Comparison of ENCODE assay signal across 9 cellular contexts in the genomic region with DNA sequence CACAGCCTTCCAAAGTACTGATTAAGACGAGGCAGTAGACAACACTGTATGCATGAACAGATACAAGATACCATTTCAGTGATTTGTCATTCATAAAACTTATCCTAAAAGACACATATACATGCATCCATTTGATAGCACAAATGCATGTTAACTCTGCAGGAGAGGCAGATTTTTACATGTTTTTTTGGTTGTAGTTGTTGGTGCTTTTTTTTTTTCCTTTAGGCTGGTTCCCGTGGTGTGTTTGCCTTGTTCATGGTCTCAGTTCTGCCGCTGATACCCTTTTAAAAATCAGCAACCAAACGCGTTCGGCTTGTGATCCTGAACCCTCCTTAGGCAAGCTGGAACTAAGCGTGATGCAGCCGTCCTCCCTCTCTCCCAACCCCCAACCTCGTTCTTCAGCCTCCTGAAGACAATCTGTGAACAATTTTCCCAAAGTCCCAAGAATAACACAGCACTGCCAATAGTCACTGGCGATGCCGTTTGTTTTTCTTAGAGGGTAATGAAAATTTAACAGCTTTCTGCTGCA. TPM values are rescaled to one million over a fixed set of nuclear protein-coding genes. Genes with fewer than 3 reads are reported as not detected.
A peak's percentile ranks its signal among the peaks of the same experiment; 100 is the strongest.
DNase-seq lines count a peak whose midpoint lies in the region; ATAC-seq and TF ChIP-seq lines count a peak whose summit lies in the region.
"Had no signal": no experiment of that assay in that cellular context is flagged by ENCODE, and none has a peak within 500 bp of the region (broad histone marks: within the 10 kb centered on the region; RNA-seq: fewer than 3 reads in every experiment).

No MANE protein-coding gene starts in this region.

- no peak overlapping the region for H3K27ac Mint-ChIP-seq in T-cell

- peaks cover 3 to 70% (median 7%) of the 10 kb centered on the region in 3 donors for H3K4me1 ChIP-seq in gastroesophageal sphincter
- H3K4me1 ChIP-seq in psoas muscle, result peaks cover 11% of the 10 kb centered on the region

- H3K4me1 Mint-ChIP-seq in T-cell, result peaks cover 13 to 23% (median 16%) of the 10 kb centered on the region in 3 donors

- CTCF ChIA-PET in T-cell (lab: Charles Lee), result no interaction called here

- H3K36me3 Mint-ChIP-seq in T-cell, result no peaks in the 10 kb centered on the region

- TF ChIP-seq POLR2A in gastroesophageal sphincter (IDR thresholded peaks at IDR 0.05), result no peak

- no peaks in the 10 kb centered on the region for H3K36me3 ChIP-seq in gastroesophageal sphincter
- no peaks in the 10 kb centered on the region for H3K36me3 ChIP-seq in psoas muscle (ENCODE audit: insufficient read depth in 1 of 2, low read depth in 1 of 2)

- TF ChIP-seq CTCF in gastroesophageal sphincter (IDR thresholded peaks at IDR 0.05) (no peak), psoas muscle (IDR thresholded peaks at IDR 0.05) (no peak)

- H3K27ac ChIP-seq in gastroesophageal sphincter (peak overlapping the region; percentile 2 to 86 (median 82)), psoas muscle (peak overlapping the region; percentile 53)

- peak; percentile 42 for DNase-seq in EH (ENCODE audit: low read depth)
- DNase-seq in T-cell, result no peak
- DNase-seq in psoas muscle, result no peak
- DNase-seq in NCI-H2227 treated with DMSO at 0.1 percent for 48 hours (lab: John Stamatoyannopoulos, UW), result no peak
- no peak for DNase-seq in SW 1271 (lab: John Stamatoyannopoulos, UW)
- DNase-seq: activated CD4-positive, CD25-positive, alpha-beta regulatory T cell had no signal

- H3K4me3 ChIP-seq in gastroesophageal sphincter (peak overlapping the region; percentile 66 to 78), psoas muscle (peak overlapping the region; percentile 92)

- H3K9me3 ChIP-seq in gastroesophageal sphincter (no peaks in the 10 kb centered on the region), psoas muscle (no peaks in the 10 kb centered on the region)

- H3K27me3 ChIP-seq in gastroesophageal sphincter (peaks cover 6% of the 10 kb centered on the region), psoas muscle (ENCODE audit: insufficient read depth in 3 of 3, low read length in 2 of 3) (no peaks in the 10 kb centered on the region)

- H3K4me3 Mint-ChIP-seq in T-cell, result peak overlapping the region; percentile 50 to 62 (median 56)

- POLR2A ChIA-PET in T-cell (lab: Charles Lee), result no interaction called here

- no peak for TF ChIP-seq EP300 in gastroesophageal sphincter (IDR thresholded peaks at IDR 0.05)

- intact Hi-C loops in psoas muscle (cut with DNase I), result loop anchor here in 1 of 2 donors (10.0 kb wide), 1 partner anchor 156 kb away; no protein-coding TSS in a partner anchor

- ATAC-seq in T-cell (replicated peaks in 1 of 4) (no peak), gastroesophageal sphincter (no peak), psoas muscle (no peak), GM21737 (IDR thresholded peaks at IDR 0.05; ENCODE audit: unreplicated experiment) (no peak), HG03378 (IDR thresholded peaks at IDR 0.05; ENCODE audit: unreplicated experiment) (no peak)

- WGBS in gastroesophageal sphincter (ENCODE audit: low coverage in 1 of 2), 2 donors, result 7 to 15% methylated on average over 11 of the region's 11 CpGs
- WGBS in psoas muscle, 3 donors, result 8 to 35% (median 16%) methylated on average over 11 of the region's 11 CpGs

- H3K9me3 Mint-ChIP-seq in T-cell, result no peaks in the 10 kb centered on the region

- H3K27me3 Mint-ChIP-seq in T-cell, result peaks cover 53 to 54% of the 10 kb centered on the region in 2 donors

RNA-seq across cellular contexts. Expression of a gene that starts 1.2 kb away (rescaled TPM):
- total RNA-seq in T-cell, result 1 to 10 TPM in 2 of 5 donors, under 1 TPM in 3; 0.29 to 1.1 (median 0.43) TPM
- 10 to 100 TPM in 3 of 4 donors, 1 to 10 TPM in 1; 8.3 to 30.0 (median 23.3) TPM for total RNA-seq in gastroesophageal sphincter
- total RNA-seq in psoas muscle, result 1 to 10 TPM; 1.7 to 7.6 (median 2.4) TPM
- 1 to 10 TPM in 1 of 3 donors, under 1 TPM in 2; 0.37 to 1.1 (median 0.79) TPM for polyA plus RNA-seq in psoas muscle
